Comparison of ENCODE assay signal across 8 cellular contexts in genomic region chr10:32956365-32957197, GRCh38. TPM values are rescaled to one million over a fixed set of nuclear protein-coding genes. Genes with fewer than 3 reads are reported as not detected.
DNase-seq lines count a peak whose midpoint lies in the region; ATAC-seq and TF ChIP-seq lines count a peak whose summit lies in the region.

No MANE protein-coding gene starts in this region.

- in situ Hi-C loops in GM13976 (cut with MboI; ENCODE audit: low sequenced_read_pairs, unreplicated experiment), result no loop called here

- intact Hi-C loops in psoas muscle (cut with DNase I), result loop anchor here in 1 of 2 donors (5.0 kb wide), 1 partner anchor 51 kb away; no protein-coding TSS in a partner anchor

- H3K9me3 ChIP-seq in RWPE2 (ENCODE audit: severe bottlenecking), result no peaks in the 10 kb centered on the region
- H3K9me3 ChIP-seq in psoas muscle, result no peaks in the 10 kb centered on the region

- H3K27ac ChIP-seq in RWPE2 (ENCODE audit: poor library complexity, severe bottlenecking) (peak overlapping the region; percentile 95), psoas muscle (peak overlapping the region; percentile 98)

- peak overlapping the region; percentile 97 for H3K4me3 ChIP-seq in GM12864 (ENCODE audit: low read depth, low read length)
- H3K4me3 ChIP-seq in RWPE2 (ENCODE audit: severe bottlenecking), result peak overlapping the region; percentile 83
- peak overlapping the region; percentile 81 for H3K4me3 ChIP-seq in fibroblast of mammary gland (ENCODE audit: control insufficient read depth, low read depth, low read length)
- H3K4me3 ChIP-seq in psoas muscle, result peak overlapping the region; percentile 95

- H3K4me1 ChIP-seq in RWPE2 (ENCODE audit: insufficient read depth, poor library complexity, severe bottlenecking) (peaks cover 34% of the 10 kb centered on the region), psoas muscle (peaks cover 70% of the 10 kb centered on the region)

- no peak for TF ChIP-seq CTCF in GM12864 (IDR thresholded peaks at IDR 0.05; ENCODE audit: low read depth, low read length, missing control alignments)
- TF ChIP-seq CTCF in RWPE2 (IDR thresholded peaks at IDR 0.05; ENCODE audit: poor library complexity, severe bottlenecking), result no peak
- no peak for TF ChIP-seq CTCF in fibroblast of mammary gland (conservative IDR thresholded peaks at IDR 0.05; ENCODE audit: control insufficient read depth, insufficient read depth, low read depth, low read length)
- TF ChIP-seq CTCF in psoas muscle (IDR thresholded peaks at IDR 0.05), result no peak
- no peak for TF ChIP-seq CTCF in GM13976 (IDR thresholded peaks at IDR 0.05; ENCODE audit: borderline replicate concordance, control extremely low read depth, extremely low read depth, insufficient read depth, missing control alignments)

- POLR2A ChIA-PET in HEK293T (lab: Yijun Ruan, JAX), result interaction anchor here (0.9 to 1.8 kb wide), 2 partner anchors 12 to 24 kb away, joined by 3 to 11 read pairs; no protein-coding TSS in a partner anchor

- CTCF ChIA-PET in HEK293T (lab: Yijun Ruan, JAX), result interaction anchor here (0.6 to 1.4 kb wide), 3 partner anchors 52 to 105 kb away, joined by 5 to 6 read pairs (median 5); no protein-coding TSS in a partner anchor

- H3K27me3 ChIP-seq in RWPE2 (ENCODE audit: insufficient read depth, poor library complexity, severe bottlenecking), result no peaks in the 10 kb centered on the region
- H3K27me3 ChIP-seq in psoas muscle (ENCODE audit: insufficient read depth in 3 of 3, low read length in 2 of 3), result no peaks in the 10 kb centered on the region

- WGBS in psoas muscle, 3 donors, result 14 to 22% (median 16%) methylated on average over 13 of the region's 13 CpGs

- DNase-seq in GM12864 (ENCODE audit: low read depth) (no peak), RWPE2 (ENCODE audit: low spot score) (no peak), fibroblast of mammary gland (ENCODE audit: low read depth) (no peak), psoas muscle (no peak), globus pallidus (ENCODE audit: low spot score) (no peak), GM13976 (ENCODE audit: low spot score) (no peak), HEK293T (ENCODE audit: extremely low spot score) (no peak), GM19238 (ENCODE audit: insufficient read length, low spot score) (no peak)

- ATAC-seq in RWPE2 (ENCODE audit: low read depth) (no peak), psoas muscle (no peak)

- H3K36me3 ChIP-seq in RWPE2 (ENCODE audit: low read depth), result peaks cover 57% of the 10 kb centered on the region
- peaks cover 0 to 4% of the 10 kb centered on the region in 2 donors for H3K36me3 ChIP-seq in psoas muscle (ENCODE audit: insufficient read depth in 1 of 2, low read depth in 1 of 2)

TF ChIP-seq in HEK293T, 16 proteins besides CTCF, POLR2A, EP300 and RAD21:
- TF ChIP-seq LEF1 (IDR thresholded peaks at IDR 0.05; ENCODE audit: borderline replicate concordance), result no peak
- TF ChIP-seq FOXM1 (IDR thresholded peaks at IDR 0.05; ENCODE audit: borderline replicate concordance), result no peak
- no peak for TF ChIP-seq FOXK2 (IDR thresholded peaks at IDR 0.05)
- no peak for TF ChIP-seq BHLHE40 (IDR thresholded peaks at IDR 0.05; ENCODE audit: borderline replicate concordance)
- no peak for TF ChIP-seq ZNF384 (IDR thresholded peaks at IDR 0.05)
- TF ChIP-seq TARDBP (IDR thresholded peaks at IDR 0.05), result no peak
- TF ChIP-seq SUZ12 (IDR thresholded peaks at IDR 0.05), result no peak
- TF ChIP-seq ARNT (IDR thresholded peaks at IDR 0.05), result no peak
- TF ChIP-seq ELF4 (IDR thresholded peaks at IDR 0.05), result no peak
- TF ChIP-seq HDGF (IDR thresholded peaks at IDR 0.05; ENCODE audit: borderline replicate concordance), result no peak
- no peak for TF ChIP-seq NFRKB (IDR thresholded peaks at IDR 0.05)
- no peak for TF ChIP-seq L3MBTL2 (conservative IDR thresholded peaks at IDR 0.05)
- no peak for TF ChIP-seq FOXA1 (IDR thresholded peaks at IDR 0.05)
- no peak for TF ChIP-seq CTBP1 (IDR thresholded peaks at IDR 0.05; ENCODE audit: borderline replicate concordance)
- TF ChIP-seq PKNOX1 (IDR thresholded peaks at IDR 0.05), result no peak
- TF ChIP-seq SP1 (IDR thresholded peaks at IDR 0.05), result no peak
TF ChIP-seq in HEK293T: peak in this region for 0.

RNA-seq across cellular contexts. Expression of gene ITGB1, which starts 1.4 kb away (rescaled TPM):
- total RNA-seq in psoas muscle, result 100 to 1,000 TPM; 222 to 485 (median 241) TPM
- 100 to 1,000 TPM; 215 to 569 (median 259) TPM for polyA plus RNA-seq in psoas muscle
